Comparison of ENCODE assay signal across 8 cellular contexts in genomic region chr2:108719149-108720044, GRCh38. TPM values are rescaled to one million over a fixed set of nuclear protein-coding genes. Genes with fewer than 3 reads are reported as not detected.
DNase-seq lines count a peak whose midpoint lies in the region; ATAC-seq and TF ChIP-seq lines count a peak whose summit lies in the region.

RANBP2 (plus strand) TSS chr2:108719482; CDS start chr2:108719607, 125 bp downstream.

- no peak for TF ChIP-seq RAD21 in Ishikawa (IDR thresholded peaks at IDR 0.05; ENCODE audit: low read depth)

- peaks cover 17% of the 10 kb centered on the region for H3K4me1 ChIP-seq in mononuclear cell (ENCODE audit: insufficient read depth, low read length)

- DNase-seq in DMS153 treated with DMSO at 0.1 percent for 48 hours (lab: John Stamatoyannopoulos, UW; ENCODE audit: unreplicated experiment) (peak; percentile 85), OCI-M2 (lab: John Stamatoyannopoulos, UW; ENCODE audit: unreplicated experiment) (peak; percentile 38), activated T-cell treated with anti-CD3 and anti-CD28 coated beads for 4 hours (peak; percentile 88), epithelial cell of esophagus (ENCODE audit: low read depth) (peak; percentile 98)
- DNase-seq in stimulated activated CD8-positive, alpha-beta memory T cell treated with anti-CD3 and anti-CD28 coated beads, Interleukin-2, amount 100 ng/mL, for 48 hours (ENCODE audit: low read depth in 2 of 2), result peak; percentile 87 to 89

- TF ChIP-seq CTCF in epithelial cell of esophagus (IDR thresholded peaks at IDR 0.05; ENCODE audit: insufficient read depth, low read depth, low read length, missing control alignments), result no peak

- no peak for TF ChIP-seq EP300 in Ishikawa (IDR thresholded peaks at IDR 0.05; ENCODE audit: borderline replicate concordance)

- peak; percentile 99 for ATAC-seq in GM21619 (IDR thresholded peaks at IDR 0.05; ENCODE audit: unreplicated experiment)

- H3K27me3 ChIP-seq in mononuclear cell (ENCODE audit: insufficient read depth, low read length), result no peaks in the 10 kb centered on the region

- H3K4me3 ChIP-seq in epithelial cell of esophagus (ENCODE audit: low read length), result peak within 1 kb of the TSS; percentile 49
- peak within 1 kb of the TSS; percentile 72 for H3K4me3 ChIP-seq in mononuclear cell (ENCODE audit: low read length)

- H3K9me3 ChIP-seq in mononuclear cell (ENCODE audit: low read depth, low read length), result no peaks in the 10 kb centered on the region

TF ChIP-seq in Ishikawa, 13 proteins besides CTCF, POLR2A, EP300 and RAD21:
- TF ChIP-seq EGR1 (IDR thresholded peaks at IDR 0.05) (0 out of 2 replicates have a peak, but pooled peaks have one; percentile 1), ZBTB7A (IDR thresholded peaks at IDR 0.05; ENCODE audit: low read depth) (no peak), REST (IDR thresholded peaks at IDR 0.05; ENCODE audit: low read depth) (no peak), YY1 (IDR thresholded peaks at IDR 0.05; ENCODE audit: low read depth) (peak; percentile 50; the same call in 1 of the 2 replicates), CEBPB (IDR thresholded peaks at IDR 0.05) (no peak), TAF1 (IDR thresholded peaks at IDR 0.05; ENCODE audit: low read depth) (peak; percentile 94), NFIC (IDR thresholded peaks at IDR 0.05) (peak; percentile 63), CREB1 (IDR thresholded peaks at IDR 0.05; ENCODE audit: low read depth) (peak; percentile 99), TCF12 (IDR thresholded peaks at IDR 0.05; ENCODE audit: low read depth) (peak; percentile 77; the same call in 1 of the 2 replicates), FOXM1 (IDR thresholded peaks at IDR 0.05; ENCODE audit: borderline replicate concordance, low read depth) (no peak), TEAD4 (IDR thresholded peaks at IDR 0.05) (peak; percentile 21; the same call in 1 of the 2 replicates)
- TF ChIP-seq, protein P1, sequence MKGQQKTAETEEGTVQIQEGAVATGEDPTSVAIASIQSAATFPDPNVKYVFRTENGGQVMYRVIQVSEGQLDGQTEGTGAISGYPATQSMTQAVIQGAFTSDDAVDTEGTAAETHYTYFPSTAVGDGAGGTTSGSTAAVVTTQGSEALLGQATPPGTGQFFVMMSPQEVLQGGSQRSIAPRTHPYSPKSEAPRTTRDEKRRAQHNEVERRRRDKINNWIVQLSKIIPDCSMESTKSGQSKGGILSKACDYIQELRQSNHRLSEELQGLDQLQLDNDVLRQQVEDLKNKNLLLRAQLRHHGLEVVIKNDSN (IDR thresholded peaks at IDR 0.05), result peak; percentile 60; the same call in 1 of the 2 replicates
- TF ChIP-seq, protein P2, sequence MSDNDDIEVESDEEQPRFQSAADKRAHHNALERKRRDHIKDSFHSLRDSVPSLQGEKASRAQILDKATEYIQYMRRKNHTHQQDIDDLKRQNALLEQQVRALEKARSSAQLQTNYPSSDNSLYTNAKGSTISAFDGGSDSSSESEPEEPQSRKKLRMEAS (IDR thresholded peaks at IDR 0.05), result peak; percentile 99

RNA-seq across cellular contexts. Expression of gene RANBP2, which starts in this region (rescaled TPM):
- total RNA-seq in mononuclear cell, result 281 TPM

Comparison
In these comparisons a context has a peak if more than half of its experiments do, and no peak if none do; other contexts are left out.
1. Peak in every context shown above with its lines: DNase-seq, ATAC-seq and H3K4me3 ChIP-seq.
2. DNase-seq: peak in every context shown above with its lines; median percentile 98 in epithelial cell of esophagus; 88 in activated T-cell treated with anti-CD3 and anti-CD28 coated beads for 4 hours; 88 in stimulated activated CD8-positive, alpha-beta memory T cell treated with anti-CD3 and anti-CD28 coated beads, Interleukin-2, amount 100 ng/mL, for 48 hours; 85 in DMS153 treated with DMSO at 0.1 percent for 48 hours; 38 in OCI-M2.